Comparison of ENCODE assay signal across 1 cellular context in the genomic region with DNA sequence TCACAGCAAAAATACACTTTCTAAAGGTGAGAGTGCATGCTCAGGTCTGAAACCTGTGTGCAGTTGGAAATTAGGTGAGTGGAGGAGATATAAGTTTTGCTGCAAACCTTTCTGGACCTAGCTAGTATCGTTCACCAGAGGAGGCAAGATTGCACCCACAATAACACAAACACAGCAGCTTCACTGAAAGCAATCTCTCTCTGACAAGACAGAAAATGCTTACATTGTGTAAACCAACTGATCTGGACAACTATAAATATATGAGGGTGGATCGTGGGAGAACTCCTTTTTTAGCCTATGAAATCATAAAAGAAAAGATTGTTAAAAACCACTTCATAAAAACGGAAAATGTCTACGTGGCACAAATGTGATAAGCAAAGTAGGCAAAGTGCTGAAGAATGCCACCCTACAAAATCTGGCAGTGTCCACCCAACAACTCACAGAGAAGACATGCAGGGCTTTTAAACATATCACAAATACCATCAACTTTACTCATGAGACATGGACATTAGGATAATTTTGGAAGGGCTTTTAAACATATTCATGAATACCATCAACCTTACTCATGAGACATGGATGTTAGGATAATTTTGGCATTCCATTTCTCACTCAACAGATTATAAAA.
TF ChIP-seq lines count a peak whose summit lies in the region.

No MANE protein-coding gene starts in this region.

TF ChIP-seq in SK-N-SH, 30 proteins besides CTCF, POLR2A, EP300 and RAD21 (continued from another document):
- TF ChIP-seq, protein P1, sequence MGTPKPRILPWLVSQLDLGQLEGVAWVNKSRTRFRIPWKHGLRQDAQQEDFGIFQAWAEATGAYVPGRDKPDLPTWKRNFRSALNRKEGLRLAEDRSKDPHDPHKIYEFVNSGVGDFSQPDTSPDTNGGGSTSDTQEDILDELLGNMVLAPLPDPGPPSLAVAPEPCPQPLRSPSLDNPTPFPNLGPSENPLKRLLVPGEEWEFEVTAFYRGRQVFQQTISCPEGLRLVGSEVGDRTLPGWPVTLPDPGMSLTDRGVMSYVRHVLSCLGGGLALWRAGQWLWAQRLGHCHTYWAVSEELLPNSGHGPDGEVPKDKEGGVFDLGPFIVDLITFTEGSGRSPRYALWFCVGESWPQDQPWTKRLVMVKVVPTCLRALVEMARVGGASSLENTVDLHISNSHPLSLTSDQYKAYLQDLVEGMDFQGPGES (IDR thresholded peaks at IDR 0.05; ENCODE audit: low read depth, low read length): no peak
- no peak for TF ChIP-seq CHD2 (IDR thresholded peaks at IDR 0.05; ENCODE audit: low read length, partially characterized antibody)
- peak; percentile 96 for TF ChIP-seq JUND (IDR thresholded peaks at IDR 0.05)
- TF ChIP-seq GATA2 (CRISPR knock-in tag; IDR thresholded peaks at IDR 0.05): no peak
- TF ChIP-seq MEF2A (IDR thresholded peaks at IDR 0.05; ENCODE audit: borderline replicate concordance, low read depth): peak; percentile 78
